Comparison of ENCODE assay signal across 11 cellular contexts in the genomic region with DNA sequence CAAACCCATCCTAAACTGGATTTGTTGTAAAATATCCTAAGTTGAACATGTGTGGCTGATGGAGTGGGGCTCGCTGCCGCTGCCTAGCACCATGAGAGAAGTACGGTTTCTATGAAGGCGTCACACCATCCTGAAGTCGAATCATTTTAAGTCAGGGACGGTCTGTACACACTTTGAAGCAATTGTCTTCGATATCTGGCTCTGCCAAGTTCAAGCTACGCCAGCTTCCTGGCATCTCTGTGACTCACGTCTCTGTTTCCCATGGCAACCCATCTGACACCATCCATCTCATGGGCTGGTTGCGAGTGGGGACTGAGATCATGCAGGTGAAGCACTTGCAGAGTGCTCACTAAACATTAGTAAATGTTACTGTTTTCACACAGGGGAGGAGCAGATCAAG.
A peak's percentile ranks its signal among the peaks of the same experiment; 100 is the strongest.
DNase-seq lines count a peak whose midpoint lies in the region; ATAC-seq, FAIRE-seq and TF ChIP-seq lines count a peak whose summit lies in the region.
"Had no signal": no experiment of that assay in that cellular context is flagged by ENCODE, and none has a peak within 500 bp of the region (broad histone marks: within the 10 kb centered on the region; RNA-seq: fewer than 3 reads in every experiment).

No MANE protein-coding gene starts in this region.

- DNase-seq in H54 (ENCODE audit: insufficient read length, low spot score) = peak; percentile 49
- DNase-seq in NCI-H446 treated with DMSO at 0.1 percent for 48 hours (lab: John Stamatoyannopoulos, UW) = peak; percentile 66
- DNase-seq in dermis blood vessel endothelial cell = peak; percentile 87
- peak; percentile 67 for DNase-seq in pulmonary artery endothelial cell (ENCODE audit: low read depth, low spot score)
- DNase-seq in GM12892 (ENCODE audit: insufficient read length) = no peak
- no peak for DNase-seq in activated T-helper 2 cell treated with anti-CD3 and anti-CD28 coated beads, Interferon-gamma antibody, Interleukin-2, Interleukin-4, amounts not matched to agents 10 μg/mL and 5 μg/mL and 100 μg/mL, durations not matched to agents 14 hours and 24 hours and 36 hours (ENCODE audit: low spot score)
- DNase-seq: CD8-positive, alpha-beta memory T cell; natural killer cell had no signal

- H3K27me3 Mint-ChIP-seq in activated T-helper 2 cell treated with anti-CD3 and anti-CD28 coated beads, Interferon-gamma antibody, Interleukin-2, Interleukin-4, amounts not matched to agents 10 μg/mL and 5 μg/mL and 100 μg/mL, durations not matched to agents 14 hours and 24 hours and 36 hours (ENCODE audit: low read depth) = peaks cover 19% of the 10 kb centered on the region

- no peak overlapping the region for H3K27ac Mint-ChIP-seq in activated T-helper 2 cell treated with anti-CD3 and anti-CD28 coated beads, Interferon-gamma antibody, Interleukin-2, Interleukin-4, amounts not matched to agents 10 μg/mL and 5 μg/mL and 100 μg/mL, durations not matched to agents 14 hours and 24 hours and 36 hours
- H3K27ac Mint-ChIP-seq: CD8-positive, alpha-beta memory T cell; natural killer cell; WTC11 had no signal

- no peaks in the 10 kb centered on the region for H3K4me1 Mint-ChIP-seq in activated T-helper 2 cell treated with anti-CD3 and anti-CD28 coated beads, Interferon-gamma antibody, Interleukin-2, Interleukin-4, amounts not matched to agents 10 μg/mL and 5 μg/mL and 100 μg/mL, durations not matched to agents 14 hours and 24 hours and 36 hours (ENCODE audit: low read depth)
- H3K4me1 Mint-ChIP-seq: CD8-positive, alpha-beta memory T cell; natural killer cell had no signal

- TF ChIP-seq POLR2A in H54 (IDR thresholded peaks at IDR 0.05; ENCODE audit: low read depth, low read length) = no peak
- TF ChIP-seq POLR2A in GM12892 (IDR thresholded peaks at IDR 0.05; ENCODE audit: low read depth, low read length) = no peak

- peak; percentile 38 for FAIRE-seq in H54 (lab: Jason Lieb, UNC)
- FAIRE-seq in GM12892 (lab: Jason Lieb, UNC) = no peak
- FAIRE-seq: H1 had no signal

- no peak overlapping the region for H3K4me3 Mint-ChIP-seq in activated T-helper 2 cell treated with anti-CD3 and anti-CD28 coated beads, Interferon-gamma antibody, Interleukin-2, Interleukin-4, amounts not matched to agents 10 μg/mL and 5 μg/mL and 100 μg/mL, durations not matched to agents 14 hours and 24 hours and 36 hours (ENCODE audit: low read depth)
- H3K4me3 Mint-ChIP-seq: CD8-positive, alpha-beta memory T cell; natural killer cell; WTC11 had no signal

- intact Hi-C loops in activated T-helper 2 cell treated with anti-CD3 and anti-CD28 coated beads, Interferon-gamma antibody, Interleukin-2, Interleukin-4, amounts not matched to agents 10 μg/mL and 5 μg/mL and 100 μg/mL, durations not matched to agents 14 hours and 24 hours and 36 hours (cut with micrococcal nuclease) = no loop called here

- no peak for ATAC-seq in GM19035 (IDR thresholded peaks at IDR 0.05; ENCODE audit: unreplicated experiment)
- ATAC-seq: WTC11 had no signal

- H3K9me3 Mint-ChIP-seq in activated T-helper 2 cell treated with anti-CD3 and anti-CD28 coated beads, Interferon-gamma antibody, Interleukin-2, Interleukin-4, amounts not matched to agents 10 μg/mL and 5 μg/mL and 100 μg/mL, durations not matched to agents 14 hours and 24 hours and 36 hours = no peaks in the 10 kb centered on the region
- H3K9me3 Mint-ChIP-seq: natural killer cell had no signal

- H3K36me3 Mint-ChIP-seq in activated T-helper 2 cell treated with anti-CD3 and anti-CD28 coated beads, Interferon-gamma antibody, Interleukin-2, Interleukin-4, amounts not matched to agents 10 μg/mL and 5 μg/mL and 100 μg/mL, durations not matched to agents 14 hours and 24 hours and 36 hours (ENCODE audit: low read depth) = no peaks in the 10 kb centered on the region
- H3K36me3 Mint-ChIP-seq: CD8-positive, alpha-beta memory T cell; natural killer cell; WTC11 had no signal

Comparison
In these comparisons a context has a peak if more than half of its experiments do, and no peak if none do; other contexts are left out.
1. DNase-seq: peak in H54 (single experiment), NCI-H446 treated with DMSO at 0.1 percent for 48 hours (single experiment), dermis blood vessel endothelial cell (single experiment) and pulmonary artery endothelial cell (single experiment); none in GM12892 (single experiment) and activated T-helper 2 cell treated with anti-CD3 and anti-CD28 coated beads, Interferon-gamma antibody, Interleukin-2, Interleukin-4, amounts not matched to agents 10 μg/mL and 5 μg/mL and 100 μg/mL, durations not matched to agents 14 hours and 24 hours and 36 hours (single experiment).